ENCODE assay signal across 18 cellular contexts in the genomic region with DNA sequence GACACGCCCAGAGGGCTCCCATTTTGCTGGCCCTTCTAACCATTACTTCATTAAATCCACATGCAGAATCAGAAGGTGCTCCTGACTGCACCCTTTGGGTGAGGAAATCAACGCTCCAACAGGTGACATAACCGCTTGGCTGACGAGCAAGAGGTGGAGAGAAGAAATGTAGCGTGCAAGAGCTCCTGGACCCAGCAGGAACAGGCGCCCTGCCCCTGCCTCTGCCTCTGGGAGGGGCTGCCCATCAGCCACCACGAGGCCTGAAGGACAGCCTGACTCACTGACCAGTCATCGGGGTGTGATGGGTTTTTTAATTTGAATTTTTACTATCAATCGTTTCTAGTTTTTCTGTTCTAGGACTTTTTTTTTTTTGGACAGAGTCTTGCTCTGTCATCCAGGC.
DNase-seq lines count a peak whose midpoint lies in the region; ATAC-seq and TF ChIP-seq lines count a peak whose summit lies in the region.
"Had no signal": no experiment of that assay in that cellular context is flagged by ENCODE, and none has a peak within 500 bp of the region (broad histone marks: within the 10 kb centered on the region; RNA-seq: fewer than 3 reads in every experiment).

No MANE protein-coding gene starts in this region.

- ATAC-seq in psoas muscle (peak in 2 of 4 donors; percentile 31 to 32), GM18498 (IDR thresholded peaks at IDR 0.05; ENCODE audit: unreplicated experiment) (no peak)
- ATAC-seq: HepG2, Panc1 had no signal

- TF ChIP-seq CTCF in coronary artery (IDR thresholded peaks at IDR 0.05) (no peak), psoas muscle (IDR thresholded peaks at IDR 0.05) (no peak), endodermal cell (conservative IDR thresholded peaks at IDR 0.05) (no peak)

- 85 to 86% (median 85%) methylated on average over 9 of the region's 9 CpGs for WGBS in psoas muscle, 3 donors
- 92 to 95% methylated on average over 8 to 9 of the region's 9 CpGs for WGBS in endodermal cell (ENCODE audit: insufficient coverage in 1 of 2, insufficient read length in 1 of 2), 2 experiments

- H3K27ac Mint-ChIP-seq in endodermal cell = no peak overlapping the region
- H3K27ac Mint-ChIP-seq: CD4-positive, alpha-beta T cell had no signal

- no peak overlapping the region for H3K9ac ChIP-seq in endodermal cell (ENCODE audit: extremely low read depth, low read length, poor library complexity, severe bottlenecking)

- peaks cover 23% of the 10 kb centered on the region for H3K9me3 ChIP-seq in psoas muscle
- peaks cover 12% of the 10 kb centered on the region for H3K9me3 ChIP-seq in endodermal cell (ENCODE audit: control insufficient read depth, low read length)

- no peaks in the 10 kb centered on the region for H3K4me1 Mint-ChIP-seq in endodermal cell

- peak; percentile 30 for DNase-seq in ELR (ENCODE audit: low read depth)
- DNase-seq in M059J (ENCODE audit: low read depth) = peak; percentile 62
- peak; percentile 55 for DNase-seq in coronary artery (ENCODE audit: low spot score)
- peak; percentile 69 to 72 for DNase-seq in psoas muscle
- no peak for DNase-seq in endodermal cell
- no peak for DNase-seq in NCI-H82 treated with DMSO at 0.1 percent for 48 hours (lab: John Stamatoyannopoulos, UW; ENCODE audit: unreplicated experiment)
- no peak for DNase-seq in SKM-1 (lab: John Stamatoyannopoulos, UW; ENCODE audit: unreplicated experiment)
- DNase-seq: ACHN; CD4-positive, alpha-beta T cell; DND-41; MV-4-11; NCI-H146; NCI-H2227 treated with DMSO at 0.1 percent for 48 hours; NCI-H748 treated with DMSO at 0.1 percent for 48 hours; SIG-M5 had no signal

- H3K36me3 ChIP-seq in psoas muscle (ENCODE audit: insufficient read depth in 1 of 2, low read depth in 1 of 2) (peaks cover 0 to 27% of the 10 kb centered on the region in 2 donors), endodermal cell (ENCODE audit: control insufficient read depth, insufficient read depth, low read length) (no peaks in the 10 kb centered on the region)

- H3K27me3 Mint-ChIP-seq in endodermal cell (ENCODE audit: insufficient read depth) = no peaks in the 10 kb centered on the region
- H3K27me3 Mint-ChIP-seq: CD4-positive, alpha-beta T cell had no signal

- H3K27me3 ChIP-seq in psoas muscle (ENCODE audit: insufficient read depth in 3 of 3, low read length in 2 of 3) = no peaks in the 10 kb centered on the region
- H3K27me3 ChIP-seq in endodermal cell (ENCODE audit: control insufficient read depth, insufficient read depth, low read length, poor library complexity, severe bottlenecking) = no peaks in the 10 kb centered on the region

- H3K27ac ChIP-seq in coronary artery (no peak overlapping the region), psoas muscle (no peak overlapping the region), endodermal cell (ENCODE audit: low read depth, low read length) (no peak overlapping the region)

- H3K9me3 Mint-ChIP-seq in endodermal cell = peaks cover 34% of the 10 kb centered on the region

- intact Hi-C loops in psoas muscle (cut with DNase I) = loop anchor here in 1 of 2 donors (10.0 kb wide), 1 partner anchor 189 kb away; no protein-coding TSS in a partner anchor

- no peak overlapping the region for H3K4me3 Mint-ChIP-seq in endodermal cell
- H3K4me3 Mint-ChIP-seq: CD4-positive, alpha-beta T cell had no signal

- H3K4me3 ChIP-seq in coronary artery = no peak overlapping the region
- no peak overlapping the region for H3K4me3 ChIP-seq in psoas muscle
- no peak overlapping the region for H3K4me3 ChIP-seq in endodermal cell (ENCODE audit: low read length)

- peaks cover 5% of the 10 kb centered on the region for H3K36me3 Mint-ChIP-seq in endodermal cell (ENCODE audit: low read depth)

- H3K4me1 ChIP-seq in psoas muscle (no peaks in the 10 kb centered on the region), endodermal cell (ENCODE audit: control insufficient read depth, insufficient read depth, low read length) (no peaks in the 10 kb centered on the region)

Comparison
In these comparisons a context has a peak if more than half of its experiments do, and no peak if none do; other contexts are left out.
1. DNase-seq: peak in ELR (single experiment), M059J (single experiment), coronary artery (single experiment) and psoas muscle (2 of 2); none in endodermal cell (single experiment), NCI-H82 treated with DMSO at 0.1 percent for 48 hours (single experiment) and SKM-1 (single experiment).